In genomic region chr10:11719496-11719895, GRCh38 we compare ENCODE assay signal across 16 cellular contexts.
"Had no signal": no experiment of that assay in that cellular context is flagged by ENCODE, and none has a peak within 500 bp of the region (broad histone marks: within the 10 kb centered on the region; RNA-seq: fewer than 3 reads in every experiment).

No MANE protein-coding gene starts in this region.

- H3K4me1 ChIP-seq: psoas muscle had no signal

- H3K4me3 ChIP-seq: psoas muscle, testis had no signal

- H3K27ac ChIP-seq: psoas muscle, testis had no signal

- FAIRE-seq: TTC549 had no signal

- DNase-seq: activated B cell treated with CpG ODN at 0.5 μM for 24 hours; activated CD4-positive, alpha-beta T cell treated with anti-CD3 and anti-CD28 coated beads, Interleukin-2, amount 10 ng/mL, durations not matched to agents 7 days and 5 days; activated naive CD4-positive, alpha-beta T cell treated with anti-CD3 and anti-CD28 coated beads for 36 hours; activated T-cell treated with anti-CD3 and anti-CD28 coated beads for 4 hours; cortex of kidney; effector memory CD8-positive, alpha-beta T cell; erythroblast; immature natural killer cell; mesendoderm; nephron progenitor cell; psoas muscle; stimulated activated CD4-positive, alpha-beta T cell treated with anti-CD3 and anti-CD28 coated beads, Interleukin-4, amount 100 ng/mL, for 24 hours; stimulated activated naive CD8-positive, alpha-beta T cell treated with anti-CD3 and anti-CD28 coated beads, Interleukin-15, amount 100 ng/mL, for 72 hours; T-helper 17 cell; testis had no signal

- ATAC-seq: effector memory CD8-positive, alpha-beta T cell; psoas muscle; stimulated activated naive CD8-positive, alpha-beta T cell treated with anti-CD3 and anti-CD28 coated beads, Interleukin-15, amount 100 ng/mL, for 72 hours; T-helper 17 cell had no signal

- H3K9me3 ChIP-seq: psoas muscle, testis had no signal

- H3K27me3 ChIP-seq: testis had no signal
